In genomic region chr12:121508533-121508932, GRCh38 we compare ENCODE assay signal across 26 cellular contexts.
"Had no signal": no experiment of that assay in that cellular context is flagged by ENCODE, and none has a peak within 500 bp of the region (broad histone marks: within the 10 kb centered on the region; RNA-seq: fewer than 3 reads in every experiment).

No MANE protein-coding gene starts in this region.

- H3K9me3 Mint-ChIP-seq: activated B cell treated with CpG ODN at 0.5 μM for 24 hours; activated naive CD4-positive, alpha-beta T cell treated with anti-CD3 and anti-CD28 coated beads, Interleukin-2, amount 50 U/mL, for 72 hours; activated T-cell treated with anti-CD3 and anti-CD28 coated beads, Interleukin-2, amount 50 U/mL, for 4 hours; activated T-helper 17 cell treated with anti-CD3 and anti-CD28 coated beads, Interleukin-2, amount 50 U/mL, for 72 hours; natural killer cell treated with Interleukin-12 subunit alpha and Interleukin-12 subunit beta and Interleukin-15 and Interleukin-18, amount 100 ng/mL, for 72 hours had no signal

- H3K36me3 Mint-ChIP-seq: activated naive CD4-positive, alpha-beta T cell treated with anti-CD3 and anti-CD28 coated beads, Interleukin-2, amount 50 U/mL, for 72 hours; natural killer cell treated with Interleukin-12 subunit alpha and Interleukin-12 subunit beta and Interleukin-15 and Interleukin-18, amount 100 ng/mL, for 72 hours had no signal

- H3K4me1 Mint-ChIP-seq: activated T-helper 17 cell treated with anti-CD3 and anti-CD28 coated beads, Interleukin-2, amount 50 U/mL, for 72 hours had no signal

- H3K9me3 ChIP-seq: colonic mucosa, esophagus squamous epithelium, heart right ventricle, left lung, lower lobe of right lung, spleen, transverse colon had no signal

- ATAC-seq: activated CD4-positive, alpha-beta T cell treated with anti-CD3 and anti-CD28 coated beads for 36 hours; activated naive CD4-positive, alpha-beta T cell treated with anti-CD3 and anti-CD28 coated beads, Interleukin-2, amount 50 U/mL, for 72 hours; activated T-cell treated with anti-CD3 and anti-CD28 coated beads, Interleukin-2, amount 50 U/mL, for 4 hours; activated T-helper 17 cell treated with anti-CD3 and anti-CD28 coated beads, Interleukin-2, amount 50 U/mL, for 72 hours; heart right ventricle; left lung; lower lobe of right lung; natural killer cell treated with Interleukin-12 subunit alpha and Interleukin-12 subunit beta and Interleukin-15 and Interleukin-18, amount 100 ng/mL, for 72 hours; right cardiac atrium had no signal

- H3K27ac Mint-ChIP-seq: activated B cell treated with CpG ODN at 0.5 μM for 24 hours; activated CD4-positive, alpha-beta T cell treated with anti-CD3 and anti-CD28 coated beads for 36 hours; activated naive CD4-positive, alpha-beta T cell treated with anti-CD3 and anti-CD28 coated beads, Interleukin-2, amount 50 U/mL, for 72 hours; activated T-helper 17 cell treated with anti-CD3 and anti-CD28 coated beads, Interleukin-2, amount 50 U/mL, for 72 hours; natural killer cell treated with Interleukin-12 subunit alpha and Interleukin-12 subunit beta and Interleukin-15 and Interleukin-18, amount 100 ng/mL, for 72 hours had no signal

- H3K27ac ChIP-seq: colonic mucosa, epithelial cell of prostate, esophagus squamous epithelium, heart right ventricle, left lung, lower lobe of right lung, spleen, transverse colon had no signal

- H3K4me1 ChIP-seq: colonic mucosa, esophagus squamous epithelium, heart right ventricle, left lung, lower lobe of right lung, transverse colon had no signal

- H3K27me3 ChIP-seq: colonic mucosa, esophagus squamous epithelium, heart right ventricle, left lung, spleen, transverse colon had no signal

- FAIRE-seq: endometrium, urothelium cell line had no signal

- H3K4me3 ChIP-seq: colonic mucosa, esophagus squamous epithelium, heart right ventricle, left lung, lower lobe of right lung, spleen, transverse colon had no signal

- H3K27me3 Mint-ChIP-seq: activated B cell treated with CpG ODN at 0.5 μM for 24 hours; activated CD4-positive, alpha-beta T cell treated with anti-CD3 and anti-CD28 coated beads for 36 hours; activated T-helper 17 cell treated with anti-CD3 and anti-CD28 coated beads, Interleukin-2, amount 50 U/mL, for 72 hours; natural killer cell treated with Interleukin-12 subunit alpha and Interleukin-12 subunit beta and Interleukin-15 and Interleukin-18, amount 100 ng/mL, for 72 hours had no signal

- H3K36me3 ChIP-seq: colonic mucosa had no signal

- H3K4me3 Mint-ChIP-seq: activated B cell treated with CpG ODN at 0.5 μM for 24 hours; activated CD4-positive, alpha-beta T cell treated with anti-CD3 and anti-CD28 coated beads for 36 hours; activated T-cell treated with anti-CD3 and anti-CD28 coated beads, Interleukin-2, amount 50 U/mL, for 4 hours; activated T-helper 17 cell treated with anti-CD3 and anti-CD28 coated beads, Interleukin-2, amount 50 U/mL, for 72 hours; natural killer cell treated with Interleukin-12 subunit alpha and Interleukin-12 subunit beta and Interleukin-15 and Interleukin-18, amount 100 ng/mL, for 72 hours had no signal

- DNase-seq: activated B cell treated with CpG ODN at 0.5 μM for 24 hours; activated CD4-positive, alpha-beta T cell treated with anti-CD3 and anti-CD28 coated beads for 36 hours; activated CD8-positive, alpha-beta memory T cell treated with anti-CD3 and anti-CD28 coated beads, Interleukin-2, amount 50 U/mL, for 4 hours; activated gamma-delta T cell treated with Interleukin-2 at 50 U/mL for 16 hours; activated T-cell treated with anti-CD3 and anti-CD28 coated beads, Interleukin-2, amount 50 U/mL, for 4 hours; anterior cingulate cortex; cerebellar nuclear complex; colonic mucosa; effector CD8-positive, alpha-beta T cell; esophagus squamous epithelium; foreskin melanocyte; heart right ventricle; kidney glomerular epithelial cell; left lung; lower lobe of right lung; mesendoderm; right cardiac atrium; spleen; stimulated activated naive CD4-positive, alpha-beta T cell; transverse colon had no signal
